Comparison of ENCODE assay signal across 1 cellular context in genomic region chr20:64179805-64180204, GRCh38.
TF ChIP-seq lines count a peak whose summit lies in the region.

No MANE protein-coding gene starts in this region.

TF ChIP-seq in HepG2, 621 proteins besides CTCF, POLR2A, EP300 and RAD21 (continues in another document):
- TF ChIP-seq ZNF816 (CRISPR knock-in tag; IDR thresholded peaks at IDR 0.05; ENCODE audit: borderline replicate concordance) (no peak), JUNB (CRISPR knock-in tag; IDR thresholded peaks at IDR 0.05; ENCODE audit: borderline replicate concordance) (0 out of 2 replicates have a peak, but pooled peaks have one; percentile 11), NR1H2 (CRISPR knock-in tag; IDR thresholded peaks at IDR 0.05; ENCODE audit: borderline replicate concordance, low read depth) (no peak), FOXA1 (IDR thresholded peaks at IDR 0.05) (peak; percentile 44; the same call in 1 of the 2 replicates), FOXA1 (CRISPR knock-in tag; IDR thresholded peaks at IDR 0.05) (no peak), RELA (CRISPR knock-in tag; IDR thresholded peaks at IDR 0.05) (no peak), MTF2 (CRISPR knock-in tag; IDR thresholded peaks at IDR 0.05; ENCODE audit: borderline replicate concordance) (no peak), POGK (CRISPR knock-in tag; conservative IDR thresholded peaks at IDR 0.05) (no peak), ZNF704 (CRISPR knock-in tag; IDR thresholded peaks at IDR 0.05; ENCODE audit: borderline replicate concordance) (no peak), MXI1 (IDR thresholded peaks at IDR 0.05; ENCODE audit: borderline replicate concordance, low read depth, low read length) (no peak), SMAD3 (CRISPR knock-in tag; IDR thresholded peaks at IDR 0.05) (no peak), ZFP36L2 (CRISPR knock-in tag; IDR thresholded peaks at IDR 0.05) (no peak), RFXAP (CRISPR knock-in tag; IDR thresholded peaks at IDR 0.05; ENCODE audit: borderline replicate concordance) (no peak), GZF1 (CRISPR knock-in tag; IDR thresholded peaks at IDR 0.05) (no peak), ISX (CRISPR knock-in tag; conservative IDR thresholded peaks at IDR 0.05) (no peak), ARID3A (IDR thresholded peaks at IDR 0.05; ENCODE audit: low read depth, low read length) (no peak), MNT (IDR thresholded peaks at IDR 0.05) (peak; percentile 48), HOXA9 (CRISPR knock-in tag; IDR thresholded peaks at IDR 0.05; ENCODE audit: borderline replicate concordance) (0 out of 2 replicates have a peak, but pooled peaks have one; percentile 37), ZNF207 (IDR thresholded peaks at IDR 0.05; ENCODE audit: borderline replicate concordance) (peak; percentile 91; the same call in 1 of the 2 replicates), MYPOP (CRISPR knock-in tag; IDR thresholded peaks at IDR 0.05) (no peak), ZNF646 (CRISPR knock-in tag; IDR thresholded peaks at IDR 0.05) (peak; percentile 80), PLRG1 (conservative IDR thresholded peaks at IDR 0.05) (0 out of 2 replicates have a peak, but pooled peaks have one; percentile 14), TBX2 (CRISPR knock-in tag; IDR thresholded peaks at IDR 0.05; ENCODE audit: borderline replicate concordance) (no peak), USF2 (IDR thresholded peaks at IDR 0.05; ENCODE audit: low read depth, low read length) (peak; percentile 6; the same call in 1 of the 2 replicates), USF2 (CRISPR knock-in tag; IDR thresholded peaks at IDR 0.05; ENCODE audit: borderline replicate concordance) (no peak), FOXP1 (IDR thresholded peaks at IDR 0.05) (peak; percentile 58), FOXP1 (CRISPR knock-in tag; IDR thresholded peaks at IDR 0.05) (no peak), ZNF749 (CRISPR knock-in tag; IDR thresholded peaks at IDR 0.05; ENCODE audit: borderline replicate concordance) (no peak), MATR3 (CRISPR knock-in tag; IDR thresholded peaks at IDR 0.05) (0 out of 2 replicates have a peak, but pooled peaks have one; percentile 85), HNRNPUL1 (IDR thresholded peaks at IDR 0.05; ENCODE audit: low read depth, low read length) (no peak), TEAD3 (CRISPR knock-in tag; optimal IDR thresholded peaks at IDR 0.05; ENCODE audit: borderline replicate concordance) (no peak), ZNF17 (CRISPR knock-in tag; IDR thresholded peaks at IDR 0.05) (no peak), ZFP91 (CRISPR knock-in tag; IDR thresholded peaks at IDR 0.05; ENCODE audit: borderline replicate concordance) (no peak), ARNT (IDR thresholded peaks at IDR 0.05) (peak; percentile 26; the same call in 1 of the 2 replicates), KLF13 (CRISPR knock-in tag; IDR thresholded peaks at IDR 0.05) (no peak), CEBPB (IDR thresholded peaks at IDR 0.05; ENCODE audit: borderline replicate concordance, low read depth, low read length) (no peak), THRA (CRISPR knock-in tag; IDR thresholded peaks at IDR 0.05; ENCODE audit: borderline replicate concordance) (no peak), THAP8 (CRISPR knock-in tag; IDR thresholded peaks at IDR 0.05; ENCODE audit: borderline replicate concordance) (no peak)
